ENCODE assay signal across 8 cellular contexts in the genomic region with DNA sequence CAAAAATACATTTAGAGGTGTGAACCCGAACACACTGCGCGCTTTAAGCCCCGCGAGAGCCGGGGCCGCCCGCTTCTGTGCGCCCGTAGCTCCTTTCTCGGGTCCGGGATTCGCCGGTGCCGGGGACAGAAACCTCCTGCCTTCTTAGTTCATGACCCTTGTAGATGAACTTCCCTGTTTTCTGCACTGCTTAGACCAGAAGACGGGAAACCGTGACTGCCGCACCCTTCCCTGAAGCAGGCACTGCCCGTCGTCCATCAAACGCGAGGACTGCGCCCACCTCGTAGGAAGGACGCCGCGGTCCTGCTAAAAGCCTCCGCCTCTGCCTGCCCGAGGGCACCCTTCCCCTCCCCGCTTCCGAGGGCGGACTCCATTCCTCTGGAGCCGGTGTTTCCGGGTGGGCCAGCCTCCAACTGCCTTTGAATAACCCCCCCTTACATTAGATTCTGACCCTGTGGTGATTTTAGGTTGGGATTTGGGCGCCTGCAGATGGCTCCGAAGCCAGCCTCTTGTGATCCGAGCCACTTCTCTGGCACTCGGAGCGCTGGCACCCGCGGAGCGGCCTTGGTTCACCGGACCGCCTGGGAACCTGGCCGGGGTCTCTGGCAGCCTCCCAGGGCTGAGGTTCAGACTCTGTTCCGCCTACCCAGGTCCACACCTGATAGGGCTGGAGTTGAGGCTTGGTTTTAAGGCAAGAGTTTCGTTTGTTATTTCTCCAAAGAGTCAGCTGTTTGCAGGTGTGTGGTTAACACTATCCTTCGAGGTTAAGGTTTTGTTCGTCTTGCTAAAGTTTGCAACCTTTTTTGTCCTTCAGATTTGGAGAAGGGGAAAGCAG. TPM values are rescaled to one million over a fixed set of nuclear protein-coding genes. Genes with fewer than 3 reads are reported as not detected.
DNase-seq lines count a peak whose midpoint lies in the region; ATAC-seq and TF ChIP-seq lines count a peak whose summit lies in the region.

No MANE protein-coding gene starts in this region.

- H3K9me3 ChIP-seq in HUES64 (ENCODE audit: insufficient read depth, low read depth, low read length) (no peaks in the 10 kb centered on the region), vagina (no peaks in the 10 kb centered on the region)
- H3K9me3 ChIP-seq in naive thymus-derived CD4-positive, alpha-beta T cell (ENCODE audit: control insufficient read depth in 2 of 3, low read length in 3 of 3) = no peaks in the 10 kb centered on the region

- H3K27ac ChIP-seq in HUES64 (ENCODE audit: low read depth, low read length) (no peak overlapping the region), vagina (peak overlapping the region; percentile 90)
- peak overlapping the region; percentile 81 for H3K27ac ChIP-seq in naive thymus-derived CD4-positive, alpha-beta T cell (ENCODE audit: low read depth, low read length)

- CTCF ChIA-PET in activated CD4-positive, alpha-beta memory T cell treated with anti-CD3 and anti-CD28 coated beads for 36 hours (lab: Charles Lee) = interaction anchor here (1.0 to 5.2 kb wide), 17 partner anchors 19 to 380 kb away, joined by 3 to 100 read pairs (median 5); a partner anchor contains a TSS
- CTCF ChIA-PET in naive thymus-derived CD4-positive, alpha-beta T cell (lab: Charles Lee) = interaction anchor here (0.6 to 6.2 kb wide), 11 partner anchors 18 to 364 kb away, joined by 3 to 56 read pairs (median 3); a partner anchor contains a TSS

- 8% methylated on average over 49 of the region's 49 CpGs for WGBS in HUES64

- H3K9ac ChIP-seq in HUES64 (ENCODE audit: low read depth, low read length) = peak overlapping the region; percentile 61

- TF ChIP-seq CTCF in vagina (IDR thresholded peaks at IDR 0.05) = no peak

- peak overlapping the region; percentile 83 for H3K27ac Mint-ChIP-seq in activated CD4-positive, alpha-beta memory T cell treated with anti-CD3 and anti-CD28 coated beads for 36 hours
- H3K27ac Mint-ChIP-seq in naive thymus-derived CD4-positive, alpha-beta T cell = peak overlapping the region; percentile 84 to 97 (median 92)

- H3K9me3 Mint-ChIP-seq in activated CD4-positive, alpha-beta memory T cell treated with anti-CD3 and anti-CD28 coated beads for 36 hours = no peaks in the 10 kb centered on the region
- no peaks in the 10 kb centered on the region for H3K9me3 Mint-ChIP-seq in naive thymus-derived CD4-positive, alpha-beta T cell

- TF ChIP-seq POLR2A in GM15510 (IDR thresholded peaks at IDR 0.05; ENCODE audit: borderline replicate concordance, extremely low read depth, insufficient read length) (peak; percentile 4), vagina (IDR thresholded peaks at IDR 0.05) (no peak)

- DNase-seq in activated CD4-positive, alpha-beta memory T cell treated with anti-CD3 and anti-CD28 coated beads for 36 hours = peak; percentile 58
- DNase-seq in fibroblast of gingiva (ENCODE audit: low read depth) (peak; percentile 18), vagina (ENCODE audit: extremely low spot score in 2 of 2) (no peak), occipital lobe (lab: John Stamatoyannopoulos, UW) (no peak)
- peak in 4 of 9 donors; percentile 43 to 52 (median 47) for DNase-seq in naive thymus-derived CD4-positive, alpha-beta T cell

- H3K4me1 Mint-ChIP-seq in activated CD4-positive, alpha-beta memory T cell treated with anti-CD3 and anti-CD28 coated beads for 36 hours (ENCODE audit: low read depth) = peaks cover 40% of the 10 kb centered on the region
- peaks cover 25 to 46% (median 40%) of the 10 kb centered on the region in 7 donors for H3K4me1 Mint-ChIP-seq in naive thymus-derived CD4-positive, alpha-beta T cell

- intact Hi-C loops in activated CD4-positive, alpha-beta memory T cell treated with anti-CD3 and anti-CD28 coated beads for 36 hours (cut with micrococcal nuclease) = loop anchor here (1.0 to 5.0 kb wide), 3 partner anchors 46 to 203 kb away; a partner anchor contains a TSS
- intact Hi-C loops in naive thymus-derived CD4-positive, alpha-beta T cell (cut with micrococcal nuclease) = loop anchor here (1.0 to 10.0 kb wide), 12 partner anchors 9 to 1900 kb away; a partner anchor contains a TSS
- intact Hi-C loops in vagina (cut with DNase I) = loop anchor here (5.0 to 10.0 kb wide), 2 partner anchors 57 to 540 kb away; a partner anchor contains a TSS

- peak; percentile 5 for ATAC-seq in naive thymus-derived CD4-positive, alpha-beta T cell
- no peak for ATAC-seq in GM19035 (IDR thresholded peaks at IDR 0.05; ENCODE audit: unreplicated experiment)

- H3K36me3 Mint-ChIP-seq in activated CD4-positive, alpha-beta memory T cell treated with anti-CD3 and anti-CD28 coated beads for 36 hours = no peaks in the 10 kb centered on the region
- H3K36me3 Mint-ChIP-seq in naive thymus-derived CD4-positive, alpha-beta T cell = peaks cover 0 to 4% (median 0%) of the 10 kb centered on the region in 5 donors

- H3K4me3 Mint-ChIP-seq in activated CD4-positive, alpha-beta memory T cell treated with anti-CD3 and anti-CD28 coated beads for 36 hours = peak overlapping the region; percentile 82
- peak overlapping the region; percentile 86 to 97 (median 92) for H3K4me3 Mint-ChIP-seq in naive thymus-derived CD4-positive, alpha-beta T cell

- H3K4me3 ChIP-seq in HUES64 (ENCODE audit: low read length) = peak overlapping the region; percentile 87
- H3K4me3 ChIP-seq in naive thymus-derived CD4-positive, alpha-beta T cell (ENCODE audit: low read length) = peak overlapping the region; percentile 71
- H3K4me3 ChIP-seq in vagina = peak overlapping the region; percentile 79 to 88

- POLR2A ChIA-PET in activated CD4-positive, alpha-beta memory T cell treated with anti-CD3 and anti-CD28 coated beads for 36 hours (lab: Charles Lee) = interaction anchor here (0.7 to 1.5 kb wide), 7 partner anchors 8 to 82 kb away, joined by 3 to 5 read pairs (median 4); a partner anchor contains a TSS
- POLR2A ChIA-PET in naive thymus-derived CD4-positive, alpha-beta T cell (lab: Charles Lee) = interaction anchor here (0.7 to 5.5 kb wide), 22 partner anchors 11 to 94 kb away, joined by 3 to 52 read pairs (median 6); a partner anchor contains a TSS

- H3K27me3 Mint-ChIP-seq in activated CD4-positive, alpha-beta memory T cell treated with anti-CD3 and anti-CD28 coated beads for 36 hours = no peaks in the 10 kb centered on the region
- no peaks in the 10 kb centered on the region for H3K27me3 Mint-ChIP-seq in naive thymus-derived CD4-positive, alpha-beta T cell

- H3K27me3 ChIP-seq in HUES64 (ENCODE audit: insufficient read depth, low read length) (peaks cover 27% of the 10 kb centered on the region), vagina (no peaks in the 10 kb centered on the region)
- H3K27me3 ChIP-seq in naive thymus-derived CD4-positive, alpha-beta T cell (ENCODE audit: control insufficient read depth in 2 of 2, insufficient read depth in 2 of 2, low read length in 2 of 2) = no peaks in the 10 kb centered on the region

- no peaks in the 10 kb centered on the region for H3K36me3 ChIP-seq in HUES64 (ENCODE audit: insufficient read depth, low read length)
- peaks cover 0 to 6% (median 0%) of the 10 kb centered on the region in 3 experiments for H3K36me3 ChIP-seq in naive thymus-derived CD4-positive, alpha-beta T cell (ENCODE audit: control insufficient read depth in 2 of 3, insufficient read depth in 3 of 3, low read length in 3 of 3)
- no peaks in the 10 kb centered on the region for H3K36me3 ChIP-seq in vagina

- H3K4me1 ChIP-seq in HUES64 (ENCODE audit: insufficient read depth, low read length) (peaks cover 21% of the 10 kb centered on the region), vagina (peaks cover 51% of the 10 kb centered on the region)
- H3K4me1 ChIP-seq in naive thymus-derived CD4-positive, alpha-beta T cell (ENCODE audit: control insufficient read depth in 2 of 2, insufficient read depth in 2 of 2, low read length in 2 of 2) = peaks cover 26 to 35% of the 10 kb centered on the region in 2 donors

RNA-seq across cellular contexts. Expression of a gene that starts 1.2 kb away (rescaled TPM):
- 126 TPM for polyA plus RNA-seq in HUES64 (2013, experiment 1 of 2)
- polyA plus RNA-seq in HUES64 (2013, experiment 2 of 2) = 128 TPM
- total RNA-seq in activated CD4-positive, alpha-beta memory T cell treated with anti-CD3 and anti-CD28 coated beads for 36 hours = 10 to 100 TPM; 43.0 to 44.4 TPM
- 100 to 1,000 TPM in 2 of 5 experiments, 10 to 100 TPM in 3; 83.8 to 122 (median 95.6) TPM for total RNA-seq in naive thymus-derived CD4-positive, alpha-beta T cell
- 10 to 100 TPM; 60.9 to 79.8 TPM for polyA plus RNA-seq in naive thymus-derived CD4-positive, alpha-beta T cell
- total RNA-seq in vagina (165 TPM), occipital lobe (82.4 TPM)

RNA-seq across cellular contexts. Expression of a gene that starts 46.0 kb away (rescaled TPM):
- 0.85 TPM for polyA plus RNA-seq in HUES64 (2013, experiment 1 of 2)
- polyA plus RNA-seq in HUES64 (2013, experiment 2 of 2) = 0.76 TPM
- 100 to 1,000 TPM; 242 to 247 TPM for total RNA-seq in activated CD4-positive, alpha-beta memory T cell treated with anti-CD3 and anti-CD28 coated beads for 36 hours
- 100 to 1,000 TPM; 280 to 877 (median 371) TPM for total RNA-seq in naive thymus-derived CD4-positive, alpha-beta T cell
- 100 to 1,000 TPM; 459 to 768 TPM for polyA plus RNA-seq in naive thymus-derived CD4-positive, alpha-beta T cell
- 35.1 TPM for total RNA-seq in vagina
- total RNA-seq in occipital lobe = 9.2 TPM

RNA-seq across cellular contexts. Expression of a gene that starts 56.9 kb away (rescaled TPM):
- 109 TPM for polyA plus RNA-seq in HUES64 (2013, experiment 1 of 2)
- polyA plus RNA-seq in HUES64 (2013, experiment 2 of 2) = 117 TPM
- 10 to 100 TPM; 77.2 to 77.6 TPM for total RNA-seq in activated CD4-positive, alpha-beta memory T cell treated with anti-CD3 and anti-CD28 coated beads for 36 hours
- 10 to 100 TPM; 46.9 to 91.7 (median 70.2) TPM for total RNA-seq in naive thymus-derived CD4-positive, alpha-beta T cell
- polyA plus RNA-seq in naive thymus-derived CD4-positive, alpha-beta T cell = 10 to 100 TPM; 85.1 to 88.9 TPM
- total RNA-seq in vagina = 70.0 TPM
- 46.3 TPM for total RNA-seq in occipital lobe

Comparison
In these comparisons a context has a peak if more than half of its experiments do, and no peak if none do; other contexts are left out.
1. DNase-seq: peak in activated CD4-positive, alpha-beta memory T cell treated with anti-CD3 and anti-CD28 coated beads for 36 hours (single experiment) and fibroblast of gingiva (single experiment); none in vagina (0 of 2) and occipital lobe (single experiment).
2. Peak in every context shown above with its lines, with median percentiles within 50 percentile points of each other: H3K4me3 ChIP-seq.